Comparison of ENCODE assay signal across 13 cellular contexts in genomic region chr5:151024440-151024839, GRCh38. TPM values are rescaled to one million over a fixed set of nuclear protein-coding genes. Genes with fewer than 3 reads are reported as not detected.
DNase-seq lines count a peak whose midpoint lies in the region; ATAC-seq and TF ChIP-seq lines count a peak whose summit lies in the region.
"Had no signal": no experiment of that assay in that cellular context is flagged by ENCODE, and none has a peak within 500 bp of the region (broad histone marks: within the 10 kb centered on the region; RNA-seq: fewer than 3 reads in every experiment).

No MANE protein-coding gene starts in this region.

- no peak for TF ChIP-seq POLR2A in thyroid gland (IDR thresholded peaks at IDR 0.05)

- H3K9me3 ChIP-seq in RWPE2 (ENCODE audit: severe bottlenecking) (no peaks in the 10 kb centered on the region), mesenchymal stem cell (ENCODE audit: control insufficient read depth, low read length) (no peaks in the 10 kb centered on the region), thyroid gland (no peaks in the 10 kb centered on the region), colonic mucosa (no peaks in the 10 kb centered on the region)
- H3K9me3 ChIP-seq: SJSA1 had no signal

- no peak for ATAC-seq in RWPE2 (ENCODE audit: low read depth)

- H2BK5ac ChIP-seq in mesenchymal stem cell (ENCODE audit: low read depth, low read length, poor library complexity, severe bottlenecking) = no peak overlapping the region

- H3K4me3 ChIP-seq in RWPE2 (ENCODE audit: severe bottlenecking) = no peak overlapping the region
- peak overlapping the region; percentile 85 for H3K4me3 ChIP-seq in coronary artery
- H3K4me3 ChIP-seq in mesenchymal stem cell (ENCODE audit: insufficient read depth in 1 of 2, low read depth in 1 of 2, low read length in 2 of 2) = peak overlapping the region in 1 of 2 experiments; percentile 47
- H3K4me3 ChIP-seq in thyroid gland (replicated peaks in 1 of 3) = peak overlapping the region in 1 of 3 donors; percentile 55
- no peak overlapping the region for H3K4me3 ChIP-seq in colonic mucosa
- H3K4me3 ChIP-seq: SJSA1 had no signal

- no peak overlapping the region for H3K4ac ChIP-seq in mesenchymal stem cell (ENCODE audit: low read depth in 1 of 2, low read length in 2 of 2)

- no peak overlapping the region for H2AK5ac ChIP-seq in mesenchymal stem cell (ENCODE audit: low read length, severe bottlenecking)

- H3K14ac ChIP-seq in mesenchymal stem cell (ENCODE audit: low read length in 2 of 2) = no peak overlapping the region

- H3K4me2 ChIP-seq in mesenchymal stem cell (ENCODE audit: low read length, poor library complexity, severe bottlenecking) = no peak overlapping the region

- H3K18ac ChIP-seq in mesenchymal stem cell (ENCODE audit: low read depth in 1 of 2, low read length in 2 of 2) = no peak overlapping the region

- no peak overlapping the region for H3K23ac ChIP-seq in mesenchymal stem cell (ENCODE audit: low read length in 2 of 2)

- H3K79me1 ChIP-seq in mesenchymal stem cell (replicated peaks; ENCODE audit: low read length, poor library complexity, severe bottlenecking) = peaks cover 10% of the 10 kb centered on the region

- H2AFZ ChIP-seq in mesenchymal stem cell (ENCODE audit: low read depth, low read length) = no peak overlapping the region

- H2BK12ac ChIP-seq in mesenchymal stem cell (ENCODE audit: low read length in 2 of 2) = no peak overlapping the region

- intact Hi-C loops in thyroid gland (cut with DNase I) = no loop called here
- intact Hi-C loops in colonic mucosa (cut with DNase I) = no loop called here

- no peak overlapping the region for H2BK120ac ChIP-seq in mesenchymal stem cell (ENCODE audit: low read depth, low read length)

- no peak overlapping the region for H4K91ac ChIP-seq in mesenchymal stem cell (ENCODE audit: low read length)

- no peaks in the 10 kb centered on the region for H3K27me3 ChIP-seq in RWPE2 (ENCODE audit: insufficient read depth, poor library complexity, severe bottlenecking)
- no peaks in the 10 kb centered on the region for H3K27me3 ChIP-seq in mesenchymal stem cell (ENCODE audit: control insufficient read depth in 1 of 2, insufficient read depth in 1 of 2, low read length in 2 of 2)
- H3K27me3 ChIP-seq in thyroid gland = no peaks in the 10 kb centered on the region
- H3K27me3 ChIP-seq in colonic mucosa = no peaks in the 10 kb centered on the region
- H3K27me3 ChIP-seq: SJSA1 had no signal

- TF ChIP-seq CTCF in RWPE2 (IDR thresholded peaks at IDR 0.05; ENCODE audit: poor library complexity, severe bottlenecking) (no peak), coronary artery (IDR thresholded peaks at IDR 0.05) (no peak), thyroid gland (IDR thresholded peaks at IDR 0.05) (no peak), colonic mucosa (IDR thresholded peaks at IDR 0.05) (no peak)

- H2BK15ac ChIP-seq in mesenchymal stem cell (ENCODE audit: low read depth, poor library complexity, severe bottlenecking) = no peak overlapping the region

- H3K9ac ChIP-seq in mesenchymal stem cell (ENCODE audit: low read length) (peak overlapping the region; percentile 29), colonic mucosa (ENCODE audit: low read depth in 2 of 2, low read length in 2 of 2) (no peak overlapping the region)

- DNase-seq in RWPE2 (ENCODE audit: low spot score) = no peak
- no peak for DNase-seq in coronary artery (ENCODE audit: low spot score)
- no peak for DNase-seq in mesenchymal stem cell
- DNase-seq in thyroid gland = no peak
- no peak for DNase-seq in pons (ENCODE audit: low spot score)
- no peak for DNase-seq in NCI-H82 treated with DMSO at 0.1 percent for 48 hours (lab: John Stamatoyannopoulos, UW; ENCODE audit: unreplicated experiment)
- DNase-seq in colonic mucosa = no peak
- DNase-seq: activated naive CD4-positive, alpha-beta T cell treated with anti-CD3 and anti-CD28 coated beads, Interleukin-2, amount 50 U/mL, for 16 hours; CD4-positive, CD25-positive, alpha-beta regulatory T cell; EL; NCI-H2171 had no signal

- WGBS in mesenchymal stem cell = 78% methylated on average over 3 of the region's 3 CpGs
- 78 to 80% methylated on average over 2 to 3 of the region's 3 CpGs for WGBS in thyroid gland, 2 donors

- no peak overlapping the region for H4K8ac ChIP-seq in mesenchymal stem cell (ENCODE audit: low read length)

- H3K27ac ChIP-seq in RWPE2 (ENCODE audit: poor library complexity, severe bottlenecking) (peak overlapping the region; percentile 66), coronary artery (peak overlapping the region; percentile 94 to 97), mesenchymal stem cell (ENCODE audit: low read length, poor library complexity, severe bottlenecking) (no peak overlapping the region), thyroid gland (peak overlapping the region; percentile 92 to 99 (median 94)), colonic mucosa (no peak overlapping the region)
- H3K27ac ChIP-seq: SJSA1 had no signal

- H3K4me1 ChIP-seq in RWPE2 (ENCODE audit: insufficient read depth, poor library complexity, severe bottlenecking) (peaks cover 33% of the 10 kb centered on the region), mesenchymal stem cell (ENCODE audit: control insufficient read depth, insufficient read depth, low read depth, low read length) (peaks cover 21% of the 10 kb centered on the region), thyroid gland (peaks cover 62 to 76% of the 10 kb centered on the region in 2 donors), colonic mucosa (peaks cover 6% of the 10 kb centered on the region)

- H3K36me3 ChIP-seq in RWPE2 (ENCODE audit: low read depth) (peaks cover 16% of the 10 kb centered on the region), mesenchymal stem cell (ENCODE audit: control insufficient read depth in 1 of 2, insufficient read depth in 2 of 2, low read depth in 1 of 2, low read length in 2 of 2) (peaks cover 54 to 59% of the 10 kb centered on the region in 2 experiments), thyroid gland (peaks cover 51 to 75% of the 10 kb centered on the region in 2 donors), colonic mucosa (no peaks in the 10 kb centered on the region)

RNA-seq across cellular contexts. Expression of gene GPX3, which starts 4.0 kb away (rescaled TPM):
- polyA plus RNA-seq in mesenchymal stem cell (2013, experiment 1 of 2) = 39.2 TPM
- 40.8 TPM for polyA plus RNA-seq in mesenchymal stem cell (2013, experiment 2 of 2)
- total RNA-seq in thyroid gland = over 10,000 TPM in 1 of 4 donors, 1,000 to 10,000 TPM in 3; 2,730 to 12,549 (median 7,201) TPM
- total RNA-seq in colonic mucosa = 10 to 100 TPM; 30.2 to 60.5 TPM
- total RNA-seq: activated CD8-positive, alpha-beta memory T cell treated with anti-CD3 and anti-CD28 coated beads for 36 hours had no signal

RNA-seq across cellular contexts. Expression of gene TNIP1, which starts 56.4 kb away (rescaled TPM):
- 50.6 TPM for polyA plus RNA-seq in mesenchymal stem cell (2013, experiment 1 of 2)
- 50.3 TPM for polyA plus RNA-seq in mesenchymal stem cell (2013, experiment 2 of 2)
- total RNA-seq in thyroid gland = 100 to 1,000 TPM in 1 of 4 donors, 10 to 100 TPM in 3; 74.4 to 115 (median 94.7) TPM
- 100 to 1,000 TPM; 153 to 220 TPM for total RNA-seq in colonic mucosa

Comparison
In these comparisons a context has a peak if more than half of its experiments do, and no peak if none do; other contexts are left out.
1. H3K27ac ChIP-seq: peak in RWPE2 (single experiment), coronary artery (2 of 2) and thyroid gland (3 of 3); none in mesenchymal stem cell (single experiment) and colonic mucosa (single experiment).
2. RNA of gene GPX3, which starts 4.0 kb away (total RNA-seq): 2,730 to 12,549 TPM in thyroid gland; 30.2 to 60.5 TPM in colonic mucosa; every median in the first group is over 10 times any median in the second.